In genomic region chr1:109759513-109760334, GRCh38 we compare ENCODE assay signal across 25 cellular contexts. TPM values are rescaled to one million over a fixed set of nuclear protein-coding genes. Genes with fewer than 3 reads are reported as not detected.
DNase-seq lines count a peak whose midpoint lies in the region; TF ChIP-seq lines count a peak whose summit lies in the region.
"Had no signal": no experiment of that assay in that cellular context is flagged by ENCODE, and none has a peak within 500 bp of the region (broad histone marks: within the 10 kb centered on the region; RNA-seq: fewer than 3 reads in every experiment).

No MANE protein-coding gene starts in this region.

- no peaks in the 10 kb centered on the region for H3K27me3 Mint-ChIP-seq in chondrocyte (ENCODE audit: low read depth)

- H3K27me3 ChIP-seq in osteoblast (ENCODE audit: insufficient read depth, low read length) (no peaks in the 10 kb centered on the region), smooth muscle cell (ENCODE audit: low read depth) (no peaks in the 10 kb centered on the region)
- H3K27me3 ChIP-seq: BE2C, esophagus muscularis mucosa had no signal

- no peak overlapping the region for H3K4me3 Mint-ChIP-seq in chondrocyte (ENCODE audit: unreplicated experiment)
- H3K4me3 Mint-ChIP-seq: T-helper 2 cell treated with Interferon-gamma antibody and Interleukin-4, amounts not matched to agents 5 μg/mL and 100 μg/mL, for 36 hours had no signal

- no peak overlapping the region for H3K4me3 ChIP-seq in osteoblast (ENCODE audit: insufficient read depth, low read length)
- no peak overlapping the region for H3K4me3 ChIP-seq in smooth muscle cell
- H3K4me3 ChIP-seq: esophagus muscularis mucosa, HAP-1, skin epidermis had no signal

- H3K27ac Mint-ChIP-seq in chondrocyte (ENCODE audit: unreplicated experiment): no peak overlapping the region
- H3K27ac Mint-ChIP-seq: T-helper 2 cell treated with Interferon-gamma antibody and Interleukin-4, amounts not matched to agents 5 μg/mL and 100 μg/mL, for 36 hours had no signal

- H4K20me1 ChIP-seq in osteoblast (ENCODE audit: insufficient read depth, low read length) (no peaks in the 10 kb centered on the region), smooth muscle cell (ENCODE audit: low read depth) (no peaks in the 10 kb centered on the region)

- H3K4me1 ChIP-seq in osteoblast (ENCODE audit: insufficient read depth, low read length): no peaks in the 10 kb centered on the region
- H3K4me1 ChIP-seq in smooth muscle cell (ENCODE audit: low read depth): no peaks in the 10 kb centered on the region
- H3K4me1 ChIP-seq: HAP-1, parathyroid adenoma had no signal

- DNase-seq in NOMO-1 treated with DMSO at 0.1 percent for 48 hours (lab: John Stamatoyannopoulos, UW; ENCODE audit: unreplicated experiment) (peak; percentile 1), NOMO-1 (lab: John Stamatoyannopoulos, UW; ENCODE audit: unreplicated experiment in 2 of 2) (no peak), GM13976 (ENCODE audit: low spot score) (peak; percentile 20), chondrocyte (ENCODE audit: low spot score) (peak; percentile 62), osteoblast (ENCODE audit: insufficient read length, low spot score, missing footprints) (peak; percentile 78), smooth muscle cell (lab: John Stamatoyannopoulos, UW; ENCODE audit: unreplicated experiment) (no peak), T-helper 2 cell (no peak), NCI-H82 (lab: John Stamatoyannopoulos, UW) (no peak)
- DNase-seq: activated CD4-positive, alpha-beta T cell treated with anti-CD3 and anti-CD28 coated beads for 48 hours; BE2C; Calu3; effector CD4-positive, alpha-beta T cell; NCI-H1092; NCI-H2081 treated with DMSO at 0.1 percent for 48 hours; NCI-H510A treated with DMSO at 0.1 percent for 48 hours; SIG-M5; stimulated activated CD4-positive, alpha-beta T cell treated with anti-CD3 and anti-CD28 coated beads, Interleukin-4, amount 100 ng/mL, for 4 hours had no signal

- H3K36me3 ChIP-seq in osteoblast (ENCODE audit: insufficient read depth, low read length) (no peaks in the 10 kb centered on the region), smooth muscle cell (ENCODE audit: low read depth) (no peaks in the 10 kb centered on the region)
- H3K36me3 ChIP-seq: BE2C, esophagus muscularis mucosa, HAP-1 had no signal

- H2AFZ ChIP-seq in osteoblast (ENCODE audit: low read length) (no peak overlapping the region), smooth muscle cell (ENCODE audit: low read depth) (no peak overlapping the region)
- H2AFZ ChIP-seq: parathyroid adenoma had no signal

- in situ Hi-C loops in GM13976 (cut with MboI; ENCODE audit: low sequenced_read_pairs, unreplicated experiment): no loop called here

- H3K9ac ChIP-seq in smooth muscle cell (ENCODE audit: low read depth): no peak overlapping the region
- H3K9ac ChIP-seq: parathyroid adenoma had no signal

- no peaks in the 10 kb centered on the region for H3K9me3 ChIP-seq in osteoblast (ENCODE audit: low read depth, low read length)
- H3K9me3 ChIP-seq in smooth muscle cell (replicated peaks; ENCODE audit: low read depth): no peaks in the 10 kb centered on the region
- H3K9me3 ChIP-seq: BE2C, esophagus muscularis mucosa, HAP-1 had no signal

- H3K9me3 Mint-ChIP-seq in chondrocyte (ENCODE audit: low read depth): no peaks in the 10 kb centered on the region
- H3K9me3 Mint-ChIP-seq: T-helper 2 cell treated with Interferon-gamma antibody and Interleukin-4, amounts not matched to agents 5 μg/mL and 100 μg/mL, for 36 hours had no signal

- no peaks in the 10 kb centered on the region for H3F3A ChIP-seq in smooth muscle cell (ENCODE audit: low read depth)

- H3K36me3 Mint-ChIP-seq in chondrocyte (ENCODE audit: low read depth): no peaks in the 10 kb centered on the region

- H3K79me2 ChIP-seq in osteoblast (ENCODE audit: insufficient read depth, low read length) (no peaks in the 10 kb centered on the region), smooth muscle cell (ENCODE audit: low read depth) (no peaks in the 10 kb centered on the region)
- H3K79me2 ChIP-seq: parathyroid adenoma had no signal

- 98% methylated on average over 11 of the region's 11 CpGs for WGBS in smooth muscle cell (ENCODE audit: low lambda C conversion rate)

- no peak for TF ChIP-seq CTCF in GM13976 (IDR thresholded peaks at IDR 0.05; ENCODE audit: borderline replicate concordance, control extremely low read depth, extremely low read depth, insufficient read depth, missing control alignments)
- no peak for TF ChIP-seq CTCF in chondrocyte (IDR thresholded peaks at IDR 0.05)
- no peak for TF ChIP-seq CTCF in osteoblast (IDR thresholded peaks at IDR 0.05; ENCODE audit: extremely low read depth, low read depth, low read length)
- no peak for TF ChIP-seq CTCF in smooth muscle cell (IDR thresholded peaks at IDR 0.05; ENCODE audit: borderline replicate concordance, insufficient read depth, poor library complexity, severe bottlenecking)

- no peaks in the 10 kb centered on the region for H3K4me1 Mint-ChIP-seq in chondrocyte (ENCODE audit: low read depth)

- no peak overlapping the region for H3K4me2 ChIP-seq in osteoblast (ENCODE audit: insufficient read depth, low read length)
- no peak overlapping the region for H3K4me2 ChIP-seq in smooth muscle cell

- no peak overlapping the region for H3K27ac ChIP-seq in osteoblast (ENCODE audit: low read depth, low read length)
- no peak overlapping the region for H3K27ac ChIP-seq in smooth muscle cell (ENCODE audit: low read depth)
- H3K27ac ChIP-seq: 22Rv1, esophagus muscularis mucosa, parathyroid adenoma, skin epidermis had no signal

RNA-seq across cellular contexts. Expression of gene EPS8L3, which starts 4.0 kb away (rescaled TPM):
- total RNA-seq in chondrocyte: not detected in 3 replicates
- total RNA-seq in osteoblast: not detected in 2 replicates
- not detected in 2 replicates for total RNA-seq in smooth muscle cell
- polyA plus RNA-seq in smooth muscle cell: not detected in 2 replicates
- total RNA-seq: bronchial epithelial cell, temporal lobe had no signal

RNA-seq across cellular contexts. Expression of gene GSTM3, which starts 18.9 kb away (rescaled TPM):
- 51.2 to 63.8 TPM (median 61.5 TPM) in 3 replicates for total RNA-seq in chondrocyte
- total RNA-seq in osteoblast: 49.9 and 50.1 TPM in 2 replicates
- total RNA-seq in smooth muscle cell: 117 and 153 TPM in 2 replicates
- 211 and 218 TPM in 2 replicates for polyA plus RNA-seq in smooth muscle cell

RNA-seq across cellular contexts. Expression of gene GSTM5, which starts 47.7 kb away (rescaled TPM):
- total RNA-seq in chondrocyte (not detected in 3 replicates), osteoblast (2.1 and 4.3 TPM in 2 replicates), smooth muscle cell (not detected in 2 replicates)
- polyA plus RNA-seq in smooth muscle cell: 0.17 and 0.87 TPM in 2 replicates
- total RNA-seq: bronchial epithelial cell, Calu3 had no signal

Comparison
In these comparisons a context has a peak if more than half of its experiments do, and no peak if none do; other contexts are left out.
1. DNase-seq: peak in NOMO-1 treated with DMSO at 0.1 percent for 48 hours (single experiment), GM13976 (single experiment), chondrocyte (single experiment) and osteoblast (single experiment); none in NOMO-1 (0 of 2), smooth muscle cell (single experiment), T-helper 2 cell (0 of 5) and NCI-H82 (single experiment).